ENCODE assay signal across 1 cellular context in genomic region chr10:71268751-71269150, GRCh38.
TF ChIP-seq lines count a peak whose summit lies in the region.

No MANE protein-coding gene starts in this region.

TF ChIP-seq in SK-N-SH treated with all-trans-retinoic acid at 6 μM for 48 hours, 23 proteins besides CTCF, POLR2A, EP300 and RAD21 (continued from another document):
- no peak for TF ChIP-seq TSHZ2 (CRISPR knock-in tag; IDR thresholded peaks at IDR 0.05)
TF ChIP-seq in SK-N-SH treated with all-trans-retinoic acid at 6 μM for 48 hours: peak in this region for 0.
